Comparison of ENCODE assay signal across 12 cellular contexts in genomic region chr2:151310313-151310712, GRCh38. TPM values are rescaled to one million over a fixed set of nuclear protein-coding genes. Genes with fewer than 3 reads are reported as not detected.
"Had no signal": no experiment of that assay in that cellular context is flagged by ENCODE, and none has a peak within 500 bp of the region (broad histone marks: within the 10 kb centered on the region; RNA-seq: fewer than 3 reads in every experiment).

No MANE protein-coding gene starts in this region.

RNA-seq across cellular contexts. Expression of gene TNFAIP6, which starts 47.1 kb away (rescaled TPM):
- total RNA-seq: activated CD4-positive, alpha-beta memory T cell treated with anti-CD3 and anti-CD28 coated beads for 36 hours; activated CD4-positive, alpha-beta memory T cell treated with anti-CD3 and anti-CD28 coated beads, Interleukin-2, amount 10 ng/mL, durations not matched to agents 7 days and 5 days; activated CD4-positive, alpha-beta T cell treated with anti-CD3 and anti-CD28 coated beads for 36 hours; activated CD4-positive, alpha-beta T cell treated with anti-CD3 and anti-CD28 coated beads, Interleukin-2, amount 10 ng/mL, durations not matched to agents 24 days and 14 days; activated CD4-positive, alpha-beta T cell treated with anti-CD3 and anti-CD28 coated beads, Interleukin-2, amount 10 ng/mL, durations not matched to agents 7 days and 5 days; activated CD8-positive, alpha-beta memory T cell treated with anti-CD3 and anti-CD28 coated beads for 36 hours; activated CD8-positive, alpha-beta memory T cell treated with anti-CD3 and anti-CD28 coated beads, Interleukin-2, amount 10 ng/mL, durations not matched to agents 7 days and 5 days; activated CD8-positive, alpha-beta T cell treated with anti-CD3 and anti-CD28 coated beads for 36 hours; activated CD8-positive, alpha-beta T cell treated with anti-CD3 and anti-CD28 coated beads, Interleukin-2, amount 10 ng/mL, durations not matched to agents 7 days and 5 days; T-helper 1 cell treated with Interleukin-12 subunit alpha and Interleukin-12 subunit beta and Interleukin-4 antibody, amounts not matched to agents 30 ng/mL and 1 ng/mL, for 36 hours; T-helper 17 cell; T-helper 2 cell treated with Interferon-gamma antibody and Interleukin-4, amounts not matched to agents 100 ng/mL and 5 ng/mL, for 36 hours had no signal
